Comparison of ENCODE assay signal across 8 cellular contexts in the genomic region with DNA sequence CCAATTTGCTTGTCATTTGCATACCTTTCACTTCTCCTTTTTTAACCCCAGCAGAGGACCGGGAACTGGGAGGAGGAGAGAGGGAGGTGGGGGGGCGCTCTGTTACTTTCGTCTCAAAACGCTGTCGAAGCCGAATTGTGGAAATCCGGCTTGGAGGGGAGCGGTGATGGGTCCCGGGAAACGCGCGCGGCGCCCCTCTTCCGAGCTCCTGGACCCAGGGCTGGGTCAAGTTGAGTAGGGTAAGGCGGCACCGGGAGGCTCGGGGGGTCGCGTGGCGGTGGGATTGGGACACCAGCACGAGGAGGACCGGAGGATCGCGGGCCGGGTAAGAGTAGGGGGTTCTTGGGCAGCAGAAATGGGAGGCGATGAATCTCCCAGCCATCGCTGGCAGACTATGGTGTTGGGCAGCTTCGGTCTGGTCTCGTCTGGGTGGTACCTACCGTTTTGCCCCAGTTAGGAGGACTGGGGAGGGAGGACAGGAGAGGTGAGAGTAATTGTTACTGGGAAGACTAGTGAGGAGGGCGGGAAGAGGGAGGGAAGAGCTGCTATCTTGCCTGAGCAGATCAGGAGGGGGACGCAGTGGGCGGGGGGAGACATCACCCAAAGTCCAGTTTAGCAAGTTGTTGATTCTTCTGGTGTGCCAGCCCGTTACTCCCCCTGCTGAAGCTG. TPM values are rescaled to one million over a fixed set of nuclear protein-coding genes. Genes with fewer than 3 reads are reported as not detected.
A peak's percentile ranks its signal among the peaks of the same experiment; 100 is the strongest.
DNase-seq lines count a peak whose midpoint lies in the region; ATAC-seq and TF ChIP-seq lines count a peak whose summit lies in the region.

No MANE protein-coding gene starts in this region.

- H3K4me3 Mint-ChIP-seq in activated naive CD4-positive, alpha-beta T cell treated with anti-CD3 and anti-CD28 coated beads, Interleukin-2, amount 10 ng/mL, durations not matched to agents 7 days and 5 days, result peak overlapping the region; percentile 82

- H3K27ac ChIP-seq in SK-N-MC, result no peak overlapping the region

- H3K36me3 Mint-ChIP-seq in activated naive CD4-positive, alpha-beta T cell treated with anti-CD3 and anti-CD28 coated beads, Interleukin-2, amount 10 ng/mL, durations not matched to agents 7 days and 5 days, result peaks cover 6% of the 10 kb centered on the region

- peak; percentile 55 for ATAC-seq in omental fat pad (ENCODE audit: low FRiP score)
- ATAC-seq in GM18502 (IDR thresholded peaks at IDR 0.05; ENCODE audit: poor library complexity, unreplicated experiment), result no peak
- no peak for ATAC-seq in HG03108 (IDR thresholded peaks at IDR 0.05; ENCODE audit: unreplicated experiment)

- TF ChIP-seq CTCF in fibroblast of the aortic adventitia (IDR thresholded peaks at IDR 0.05; ENCODE audit: insufficient read depth, low read length) (no peak), omental fat pad (IDR thresholded peaks at IDR 0.05) (no peak)

- H3K27ac Mint-ChIP-seq in activated naive CD4-positive, alpha-beta T cell treated with anti-CD3 and anti-CD28 coated beads, Interleukin-2, amount 10 ng/mL, durations not matched to agents 7 days and 5 days, result no peak overlapping the region

- DNase-seq in activated naive CD4-positive, alpha-beta T cell treated with anti-CD3 and anti-CD28 coated beads, Interleukin-2, amount 10 ng/mL, durations not matched to agents 7 days and 5 days, result no peak
- DNase-seq in activated naive CD4-positive, alpha-beta T cell treated with Interleukin-2 at 50 U/mL for 16 hours, result no peak
- DNase-seq in SK-N-MC (ENCODE audit: low read depth, low spot score) (no peak), fibroblast of the aortic adventitia (ENCODE audit: low read depth) (no peak), omental fat pad (ENCODE audit: low spot score) (no peak), hepatic stellate cell (ENCODE audit: low spot score) (no peak)

- H3K9ac ChIP-seq in SK-N-MC (ENCODE audit: insufficient read length), result no peak overlapping the region

- H3K9me3 ChIP-seq in SK-N-MC (ENCODE audit: low read depth, low read length), result no peaks in the 10 kb centered on the region

- no peaks in the 10 kb centered on the region for H3K36me3 ChIP-seq in SK-N-MC (ENCODE audit: insufficient read depth, low read length)

- peaks cover 75% of the 10 kb centered on the region for H3K27me3 Mint-ChIP-seq in activated naive CD4-positive, alpha-beta T cell treated with anti-CD3 and anti-CD28 coated beads, Interleukin-2, amount 10 ng/mL, durations not matched to agents 7 days and 5 days

- CTCF ChIA-PET in activated naive CD4-positive, alpha-beta T cell treated with anti-CD3 and anti-CD28 coated beads, Interleukin-2, amount 10 ng/mL, durations not matched to agents 7 days and 5 days (lab: Charles Lee), result no interaction called here

- H3K4me1 Mint-ChIP-seq in activated naive CD4-positive, alpha-beta T cell treated with anti-CD3 and anti-CD28 coated beads, Interleukin-2, amount 10 ng/mL, durations not matched to agents 7 days and 5 days, result peaks cover 42% of the 10 kb centered on the region

- H3K4me3 ChIP-seq in SK-N-MC, result peak overlapping the region; percentile 79
- H3K4me3 ChIP-seq in fibroblast of the aortic adventitia (ENCODE audit: low read depth, low read length), result peak overlapping the region; percentile 72

- H3K9me3 Mint-ChIP-seq in activated naive CD4-positive, alpha-beta T cell treated with anti-CD3 and anti-CD28 coated beads, Interleukin-2, amount 10 ng/mL, durations not matched to agents 7 days and 5 days, result no peaks in the 10 kb centered on the region

RNA-seq across cellular contexts. Expression of gene PROX1, which starts 1.4 kb away (rescaled TPM):
- 0.36 TPM in 1 of 2 replicates, not detected in the other for total RNA-seq in fibroblast of the aortic adventitia (ENCODE audit: low replicate concordance)
- total RNA-seq in omental fat pad, result 1 to 10 TPM in 3 of 4 donors, under 1 TPM in 1; 0.96 to 8.4 (median 4.6) TPM
